Comparison of ENCODE assay signal across 8 cellular contexts in the genomic region with DNA sequence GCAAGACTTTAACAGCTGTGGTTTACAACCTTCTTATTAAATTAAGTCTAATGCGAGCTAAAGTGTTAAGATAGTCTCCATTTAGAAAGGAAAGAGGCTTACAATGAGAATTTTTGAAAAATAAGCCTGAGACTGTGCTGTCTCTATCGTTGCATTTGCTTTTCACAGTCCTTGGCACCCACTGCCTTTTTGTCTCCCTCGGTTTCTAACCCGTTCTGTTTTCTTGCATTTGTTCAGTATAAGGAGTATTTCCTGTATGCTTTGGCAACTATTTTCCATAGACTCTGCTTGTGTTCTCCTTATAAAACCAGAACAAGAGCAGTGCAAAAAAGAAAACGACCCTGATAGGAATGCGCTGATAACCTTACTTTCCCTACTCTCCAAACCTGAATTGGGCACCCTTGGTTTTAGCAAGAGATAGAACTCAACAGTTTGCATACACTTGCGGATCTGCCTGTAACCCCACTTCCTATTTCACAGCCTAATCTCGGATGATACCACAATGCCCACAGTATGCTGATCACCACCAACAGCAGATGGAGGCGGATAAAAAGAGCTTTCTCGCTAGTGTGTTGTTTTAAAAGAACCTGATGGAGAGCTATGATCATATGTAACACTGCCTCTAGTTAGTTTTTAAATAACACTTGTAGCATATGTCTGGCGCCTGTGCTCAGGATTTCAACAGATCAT. TPM values are rescaled to one million over a fixed set of nuclear protein-coding genes. Genes with fewer than 3 reads are reported as not detected.
DNase-seq lines count a peak whose midpoint lies in the region; ATAC-seq and TF ChIP-seq lines count a peak whose summit lies in the region.

No MANE protein-coding gene starts in this region.

- DNase-seq in SHP77 treated with DMSO at 0.1 percent for 48 hours (lab: John Stamatoyannopoulos, UW) (peak; percentile 2), SHP77 (lab: John Stamatoyannopoulos, UW) (no peak), SK-MEL-5 (ENCODE audit: low read depth, low spot score) (peak; percentile 20), neural crest cell (ENCODE audit: low read depth, low spot score) (no peak), NCI-H1092 (lab: John Stamatoyannopoulos, UW) (no peak)
- peak; percentile 6 to 11 (median 10) for DNase-seq in effector memory CD4-positive, alpha-beta T cell

- H3K4me1 Mint-ChIP-seq in neural crest cell, result peaks cover 32% of the 10 kb centered on the region

- H3K4me1 ChIP-seq in effector memory CD4-positive, alpha-beta T cell (ENCODE audit: control insufficient read depth, insufficient read depth, low read length, poor library complexity, severe bottlenecking), result peaks cover 14% of the 10 kb centered on the region

- no peaks in the 10 kb centered on the region for H3K36me3 Mint-ChIP-seq in neural crest cell (ENCODE audit: low read depth)

- peak overlapping the region; percentile 71 for H3K27ac ChIP-seq in effector memory CD4-positive, alpha-beta T cell (ENCODE audit: insufficient read depth, low read length, poor library complexity, severe bottlenecking)

- no peaks in the 10 kb centered on the region for H3K9me3 Mint-ChIP-seq in neural crest cell

- no peaks in the 10 kb centered on the region for H3K27me3 Mint-ChIP-seq in neural crest cell (ENCODE audit: low read depth)

- H3K27ac Mint-ChIP-seq in neural crest cell (ENCODE audit: unreplicated experiment), result no peak overlapping the region

- peak overlapping the region; percentile 92 for H3K4me3 Mint-ChIP-seq in neural crest cell

- peak overlapping the region; percentile 85 for H3K4me3 ChIP-seq in effector memory CD4-positive, alpha-beta T cell (ENCODE audit: insufficient read depth, low read depth, low read length, poor library complexity, severe bottlenecking)

- no peak for TF ChIP-seq CTCF in neural crest cell (conservative IDR thresholded peaks at IDR 0.05)

- no peaks in the 10 kb centered on the region for H3K36me3 ChIP-seq in effector memory CD4-positive, alpha-beta T cell (ENCODE audit: control insufficient read depth, insufficient read depth, low read length)

- no peaks in the 10 kb centered on the region for H3K9me3 ChIP-seq in effector memory CD4-positive, alpha-beta T cell (ENCODE audit: control insufficient read depth, low read length)

- ATAC-seq in HG02610 (IDR thresholded peaks at IDR 0.05; ENCODE audit: unreplicated experiment) (peak; percentile 30), HG02852 (IDR thresholded peaks at IDR 0.05; ENCODE audit: unreplicated experiment) (no peak)

- no peaks in the 10 kb centered on the region for H3K27me3 ChIP-seq in effector memory CD4-positive, alpha-beta T cell (replicated peaks; ENCODE audit: control insufficient read depth, insufficient read depth, low read length, poor library complexity, severe bottlenecking)

- in situ Hi-C loops in SK-MEL-5 (cut with HindIII; ENCODE audit: low pct_unique_long_range_greater_than_20kb, low sequenced_read_pairs), result no loop called here

RNA-seq across cellular contexts. Expression of gene ARHGAP12, which starts 1.5 kb away (rescaled TPM):
- 54.3 and 58.4 TPM in 2 replicates for total RNA-seq in SK-MEL-5 (2014; rRNA removed; shearing (Covaris generic))
- 24.6 and 33.7 TPM in 2 replicates for polyA plus RNA-seq in SK-MEL-5 (2015; cell fraction: cytosol; rRNA removed)
- polyA plus RNA-seq in SK-MEL-5 (2015; cell fraction: nucleus; rRNA removed), result 84.9 and 95.1 TPM in 2 replicates
- total RNA-seq in neural crest cell, result 33.0 and 33.2 TPM in 2 replicates

Comparison
In these comparisons a context has a peak if more than half of its experiments do, and no peak if none do; other contexts are left out.
1. DNase-seq: peak in SHP77 treated with DMSO at 0.1 percent for 48 hours (single experiment), SK-MEL-5 (single experiment) and effector memory CD4-positive, alpha-beta T cell (3 of 3); none in SHP77 (0 of 2), neural crest cell (single experiment) and NCI-H1092 (single experiment).